Comparison of ENCODE assay signal across 16 cellular contexts in genomic region chr12:25937096-25937495, GRCh38. TPM values are rescaled to one million over a fixed set of nuclear protein-coding genes. Genes with fewer than 3 reads are reported as not detected.
DNase-seq lines count a peak whose midpoint lies in the region; ATAC-seq and TF ChIP-seq lines count a peak whose summit lies in the region.
"Had no signal": no experiment of that assay in that cellular context is flagged by ENCODE, and none has a peak within 500 bp of the region (broad histone marks: within the 10 kb centered on the region; RNA-seq: fewer than 3 reads in every experiment).

No MANE protein-coding gene starts in this region.

- DNase-seq in type B pancreatic cell (ENCODE audit: extremely low spot score, unreplicated experiment) = no peak
- no peak for DNase-seq in stimulated activated naive CD8-positive, alpha-beta T cell treated with anti-CD3 and anti-CD28 coated beads, Interleukin-15, amount 100 ng/mL, for 72 hours
- DNase-seq in sigmoid colon = no peak
- DNase-seq: C1 segment of cervical spinal cord; Calu3; CD4-positive, alpha-beta memory T cell; COR-L47; DMS53; DMS79 treated with DMSO at 0.1 percent for 48 hours; GF-D8; GM23248; H7; HCEC 1CT had no signal

- no peaks in the 10 kb centered on the region for H3K36me3 ChIP-seq in sigmoid colon

- no peaks in the 10 kb centered on the region for H3K4me1 ChIP-seq in sigmoid colon

- no peaks in the 10 kb centered on the region for H3K27me3 ChIP-seq in sigmoid colon

- H3K4me3 Mint-ChIP-seq in nephron (no peak overlapping the region), type B pancreatic cell (peak overlapping the region; percentile 7)
- no peak overlapping the region for H3K4me3 Mint-ChIP-seq in stimulated activated naive CD8-positive, alpha-beta T cell treated with anti-CD3 and anti-CD28 coated beads, Interleukin-15, amount 100 ng/mL, for 72 hours
- H3K4me3 Mint-ChIP-seq: CD4-positive, alpha-beta memory T cell had no signal

- peak overlapping the region; percentile 47 to 92 (median 89) for H3K27ac Mint-ChIP-seq in nephron
- H3K27ac Mint-ChIP-seq in type B pancreatic cell = peak overlapping the region; percentile 53
- no peak overlapping the region for H3K27ac Mint-ChIP-seq in stimulated activated naive CD8-positive, alpha-beta T cell treated with anti-CD3 and anti-CD28 coated beads, Interleukin-15, amount 100 ng/mL, for 72 hours
- H3K27ac Mint-ChIP-seq: CD4-positive, alpha-beta memory T cell had no signal

- H3K4me1 Mint-ChIP-seq in nephron (peaks cover 41% of the 10 kb centered on the region), type B pancreatic cell (ENCODE audit: unreplicated experiment) (peaks cover 4% of the 10 kb centered on the region)
- no peaks in the 10 kb centered on the region for H3K4me1 Mint-ChIP-seq in stimulated activated naive CD8-positive, alpha-beta T cell treated with anti-CD3 and anti-CD28 coated beads, Interleukin-15, amount 100 ng/mL, for 72 hours
- H3K4me1 Mint-ChIP-seq: CD4-positive, alpha-beta memory T cell had no signal

- no peak for TF ChIP-seq POLR2A in sigmoid colon (IDR thresholded peaks at IDR 0.05)

- H3K9me3 ChIP-seq in sigmoid colon = no peaks in the 10 kb centered on the region

- ATAC-seq in HG02798 (IDR thresholded peaks at IDR 0.05; ENCODE audit: poor library complexity, unreplicated experiment) = no peak
- no peak for ATAC-seq in stimulated activated naive CD8-positive, alpha-beta T cell treated with anti-CD3 and anti-CD28 coated beads, Interleukin-15, amount 100 ng/mL, for 72 hours

- H3K36me3 Mint-ChIP-seq in nephron (ENCODE audit: low read depth) = no peaks in the 10 kb centered on the region
- H3K36me3 Mint-ChIP-seq in type B pancreatic cell = peaks cover 6% of the 10 kb centered on the region
- H3K36me3 Mint-ChIP-seq: CD4-positive, alpha-beta memory T cell had no signal

- intact Hi-C loops in sigmoid colon (cut with DNase I) = no loop called here

- TF ChIP-seq CTCF in VCaP (conservative IDR thresholded peaks at IDR 0.05) (no peak), nephron (IDR thresholded peaks at IDR 0.05; ENCODE audit: unreplicated experiment in 3 of 3) (no peak), type B pancreatic cell (conservative IDR thresholded peaks at IDR 0.05) (no peak), sigmoid colon (IDR thresholded peaks at IDR 0.05) (no peak)

- no peak for TF ChIP-seq EP300 in sigmoid colon (IDR thresholded peaks at IDR 0.05)

- H3K4me3 ChIP-seq in sigmoid colon = no peak overlapping the region
- H3K4me3 ChIP-seq: GM23248 had no signal

- H3K27ac ChIP-seq in VCaP (peak overlapping the region; percentile 38), sigmoid colon (no peak overlapping the region)
- H3K27ac ChIP-seq: GM23248 had no signal

- H3K9me3 Mint-ChIP-seq in nephron (no peaks in the 10 kb centered on the region), type B pancreatic cell (peaks cover 5% of the 10 kb centered on the region)
- no peaks in the 10 kb centered on the region for H3K9me3 Mint-ChIP-seq in stimulated activated naive CD8-positive, alpha-beta T cell treated with anti-CD3 and anti-CD28 coated beads, Interleukin-15, amount 100 ng/mL, for 72 hours

- no peaks in the 10 kb centered on the region for H3K27me3 Mint-ChIP-seq in nephron (ENCODE audit: low read depth)
- H3K27me3 Mint-ChIP-seq in type B pancreatic cell = peaks cover 2% of the 10 kb centered on the region
- H3K27me3 Mint-ChIP-seq in stimulated activated naive CD8-positive, alpha-beta T cell treated with anti-CD3 and anti-CD28 coated beads, Interleukin-15, amount 100 ng/mL, for 72 hours = peaks cover 6% of the 10 kb centered on the region

RNA-seq across cellular contexts. Expression of gene RASSF8, which starts 21.4 kb away (rescaled TPM):
- total RNA-seq in type B pancreatic cell (ENCODE audit: low replicate concordance) = 46.3 and 65.1 TPM in 2 replicates
- 100 to 1,000 TPM in 1 of 4 donors, 10 to 100 TPM in 3; 74.0 to 109 (median 89.4) TPM for total RNA-seq in sigmoid colon
- 1 to 10 TPM in 2 of 3 donors, under 1 TPM in 1; 0.92 to 6.0 (median 3.1) TPM for polyA plus RNA-seq in sigmoid colon
- total RNA-seq: CD4-positive, alpha-beta memory T cell had no signal
- polyA plus RNA-seq: CD4-positive, alpha-beta memory T cell had no signal

Comparison
In these comparisons a context has a peak if more than half of its experiments do, and no peak if none do; other contexts are left out.
1. H3K27ac Mint-ChIP-seq: peak in nephron (3 of 3) and type B pancreatic cell (single experiment); none in stimulated activated naive CD8-positive, alpha-beta T cell treated with anti-CD3 and anti-CD28 coated beads, Interleukin-15, amount 100 ng/mL, for 72 hours (0 of 2).